8 cellular contexts compared by ENCODE assay signal in the genomic region with DNA sequence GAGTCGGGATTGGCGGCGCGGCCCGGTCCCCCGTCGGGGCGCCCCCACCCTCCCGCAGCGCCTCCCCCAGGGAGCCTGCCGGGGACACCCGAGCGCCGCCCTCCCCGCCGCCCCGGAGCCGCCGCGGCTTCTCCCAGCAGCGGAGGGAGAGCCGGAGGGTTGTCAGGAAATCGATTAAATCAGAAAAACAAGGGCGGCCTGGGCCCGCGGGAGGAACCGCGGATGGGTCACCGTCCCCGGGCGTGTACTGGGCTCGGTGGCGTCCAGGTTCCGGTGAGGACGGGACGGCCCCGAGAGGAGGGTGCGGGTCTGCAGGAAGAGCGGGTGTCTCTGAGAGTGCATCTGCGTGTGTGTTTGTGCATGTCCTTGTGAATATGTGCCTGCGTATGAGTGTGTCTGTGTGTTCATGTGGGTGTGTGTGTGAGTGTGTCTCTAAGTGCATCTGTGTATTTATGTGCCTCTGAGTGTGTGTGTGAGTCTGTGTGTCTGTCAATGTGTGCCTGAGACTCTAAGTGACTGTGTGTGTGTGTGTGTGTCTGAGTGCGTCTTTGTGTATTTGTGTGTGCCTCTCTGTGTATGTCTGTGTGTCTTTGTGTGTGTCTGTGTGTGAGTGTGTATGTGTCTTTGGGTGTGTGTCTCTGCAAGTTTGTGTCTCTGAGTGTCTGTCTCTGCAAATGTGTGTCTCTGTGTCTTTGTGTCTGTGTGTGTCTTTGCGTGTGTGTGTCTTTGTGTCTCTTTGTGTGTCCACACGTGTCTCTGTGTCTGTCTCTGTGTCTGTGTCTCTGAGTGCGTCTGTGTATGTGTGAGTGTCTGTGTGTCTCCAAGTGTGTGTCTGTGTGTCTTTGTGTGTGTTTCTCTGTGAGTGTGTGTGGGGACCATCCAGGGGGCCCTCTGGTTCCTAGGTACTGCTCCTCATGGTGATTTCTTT. TPM values are rescaled to one million over a fixed set of nuclear protein-coding genes. Genes with fewer than 3 reads are reported as not detected.
DNase-seq lines count a peak whose midpoint lies in the region; ATAC-seq lines count a peak whose summit lies in the region.

No MANE protein-coding gene starts in this region.

- H3K27ac ChIP-seq in HUES64 (ENCODE audit: low read depth, low read length) = no peak overlapping the region
- H3K27ac ChIP-seq in esophagus (ENCODE audit: low read depth in 2 of 2, low read length in 1 of 2) = peak overlapping the region; percentile 91 to 95

- WGBS in HUES64 = 11% methylated on average over 45 of the region's 45 CpGs
- 2 to 3% methylated on average over 37 to 45 of the region's 45 CpGs for WGBS in esophagus, 2 donors

- peak overlapping the region; percentile 12 for H2AFZ ChIP-seq in neuron (ENCODE audit: low read depth, low read length)

- H3K4me1 ChIP-seq in HUES64 (ENCODE audit: insufficient read depth, low read length) = no peaks in the 10 kb centered on the region
- peaks cover 9 to 34% of the 10 kb centered on the region in 2 donors for H3K4me1 ChIP-seq in esophagus (ENCODE audit: control insufficient read depth in 2 of 2, insufficient read depth in 2 of 2, low read length in 1 of 2)
- H3K4me1 ChIP-seq in neuron (ENCODE audit: insufficient read depth, low read length) = peaks cover 3% of the 10 kb centered on the region

- ATAC-seq in GM21515 (IDR thresholded peaks at IDR 0.05; ENCODE audit: unreplicated experiment) = no peak

- peaks cover 22% of the 10 kb centered on the region for H3K27me3 ChIP-seq in HUES64 (ENCODE audit: insufficient read depth, low read length)
- no peaks in the 10 kb centered on the region for H3K27me3 ChIP-seq in esophagus (ENCODE audit: control insufficient read depth in 1 of 2, insufficient read depth in 2 of 2, low read length in 2 of 2)
- peaks cover 45% of the 10 kb centered on the region for H3K27me3 ChIP-seq in neuron (ENCODE audit: insufficient read depth, low read length)

- no peak overlapping the region for H3K9ac ChIP-seq in HUES64 (ENCODE audit: low read depth, low read length)

- peaks cover 1% of the 10 kb centered on the region; the same call in 1 of the 2 replicates for H3K9me3 ChIP-seq in HUES64 (ENCODE audit: insufficient read depth, low read depth, low read length)
- no peaks in the 10 kb centered on the region for H3K9me3 ChIP-seq in esophagus (ENCODE audit: control insufficient read depth in 2 of 2, insufficient read depth in 1 of 2, low read depth in 1 of 2, low read length in 1 of 2)
- H3K9me3 ChIP-seq in neuron (ENCODE audit: low read length) = no peaks in the 10 kb centered on the region

- peak overlapping the region; percentile 51 for H3K4me3 ChIP-seq in HUES64 (ENCODE audit: low read length)
- H3K4me3 ChIP-seq in esophagus (ENCODE audit: low read depth in 1 of 2, low read length in 2 of 2) = peak overlapping the region; percentile 73 to 95
- peak overlapping the region; percentile 30 for H3K4me3 ChIP-seq in neuron (ENCODE audit: low read length)

- peak; percentile 61 for DNase-seq in Daoy (ENCODE audit: low read depth)
- DNase-seq in activated CD4-positive, alpha-beta T cell treated with anti-CD3 and anti-CD28 coated beads, Interleukin-2, amount 50 U/mL, for 48 hours = peak; percentile 44 to 51
- DNase-seq in NCI-H1436 treated with DMSO at 0.1 percent for 48 hours (lab: John Stamatoyannopoulos, UW) = no peak
- DNase-seq in iPS-NIHi11 (ENCODE audit: low spot score) = no peak

- no peaks in the 10 kb centered on the region for H3K36me3 ChIP-seq in HUES64 (ENCODE audit: insufficient read depth, low read length)
- no peaks in the 10 kb centered on the region for H3K36me3 ChIP-seq in esophagus (ENCODE audit: control insufficient read depth in 2 of 2, insufficient read depth in 2 of 2, low read length in 1 of 2)
- no peaks in the 10 kb centered on the region for H3K36me3 ChIP-seq in neuron (ENCODE audit: insufficient read depth, low read length)

RNA-seq across cellular contexts. Expression of a gene that starts 1.1 kb away (rescaled TPM):
- 14.1 and 15.0 TPM in 2 replicates for total RNA-seq in Daoy (2014; rRNA removed; shearing (Covaris generic))
- polyA plus RNA-seq in HUES64 (2013, experiment 1 of 2) = 2.1 TPM
- 3.3 TPM for polyA plus RNA-seq in HUES64 (2013, experiment 2 of 2)
- polyA plus RNA-seq in esophagus = 10 to 100 TPM; 14.4 to 20.9 TPM

RNA-seq across cellular contexts. Expression of a gene that starts 59.2 kb away (rescaled TPM):
- total RNA-seq in Daoy (2014; rRNA removed; shearing (Covaris generic)) = 7.1 and 9.9 TPM in 2 replicates
- 3.1 TPM for polyA plus RNA-seq in HUES64 (2013, experiment 1 of 2)
- polyA plus RNA-seq in HUES64 (2013, experiment 2 of 2) = 5.7 TPM
- 1 to 10 TPM; 7.1 to 8.9 TPM for polyA plus RNA-seq in esophagus

Comparison
In these comparisons a context has a peak if more than half of its experiments do, and no peak if none do; other contexts are left out.
1. DNase-seq: peak in Daoy (single experiment) and activated CD4-positive, alpha-beta T cell treated with anti-CD3 and anti-CD28 coated beads, Interleukin-2, amount 50 U/mL, for 48 hours (2 of 2); none in NCI-H1436 treated with DMSO at 0.1 percent for 48 hours (single experiment) and iPS-NIHi11 (single experiment).
2. H3K4me3 ChIP-seq: peak in every context shown above with its lines; median percentile 84 in esophagus; 51 in HUES64; 30 in neuron.